ENCODE assay signal across 15 cellular contexts in the genomic region with DNA sequence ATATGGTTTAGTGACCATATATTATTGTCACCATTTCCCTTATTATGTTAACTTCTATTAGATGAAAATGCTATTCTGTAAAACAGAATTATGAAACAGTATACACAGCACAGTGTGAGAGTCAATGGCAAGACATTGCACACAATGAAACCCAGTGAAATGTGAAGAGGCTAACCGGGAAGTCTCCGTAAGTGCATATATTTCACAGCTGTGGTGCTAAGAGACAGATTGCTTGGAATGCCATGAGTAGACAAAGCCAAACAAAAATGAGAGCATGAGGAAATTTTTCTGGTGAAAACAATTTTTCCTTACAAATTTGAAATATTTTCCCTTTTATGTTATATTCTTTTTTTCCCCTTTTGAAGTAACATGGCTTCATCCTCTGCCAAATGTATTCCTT. TPM values are rescaled to one million over a fixed set of nuclear protein-coding genes. Genes with fewer than 3 reads are reported as not detected.
A peak's percentile ranks its signal among the peaks of the same experiment; 100 is the strongest.
DNase-seq lines count a peak whose midpoint lies in the region; ATAC-seq and TF ChIP-seq lines count a peak whose summit lies in the region.
"Had no signal": no experiment of that assay in that cellular context is flagged by ENCODE, and none has a peak within 500 bp of the region (broad histone marks: within the 10 kb centered on the region; RNA-seq: fewer than 3 reads in every experiment).

No MANE protein-coding gene starts in this region.

- H3K4me1 Mint-ChIP-seq in CD4-positive, CD25-positive, alpha-beta regulatory T cell = peaks cover 19 to 36% (median 27%) of the 10 kb centered on the region in 4 donors
- peaks cover 78% of the 10 kb centered on the region for H3K4me1 Mint-ChIP-seq in activated naive CD8-positive, alpha-beta T cell (ENCODE audit: low read depth)

- peaks cover 27% of the 10 kb centered on the region for H3K4me1 ChIP-seq in CD4-positive, CD25-positive, alpha-beta regulatory T cell (ENCODE audit: control insufficient read depth, insufficient read depth, low read length, poor library complexity, severe bottlenecking)
- H3K4me1 ChIP-seq in GM23248 (ENCODE audit: insufficient read depth) = peaks cover 29% of the 10 kb centered on the region
- peaks cover 0 to 11% (median 5%) of the 10 kb centered on the region in 3 donors for H3K4me1 ChIP-seq in esophagus squamous epithelium
- H3K4me1 ChIP-seq: Caco-2 had no signal

- no peak overlapping the region for H3K27ac ChIP-seq in CD4-positive, CD25-positive, alpha-beta regulatory T cell (ENCODE audit: insufficient read depth, low read length, poor library complexity, severe bottlenecking)
- peak overlapping the region; percentile 95 for H3K27ac ChIP-seq in GM23248
- H3K27ac ChIP-seq in esophagus squamous epithelium = no peak overlapping the region
- H3K27ac ChIP-seq: cardiac muscle cell, VCaP had no signal

- H3K9me2 ChIP-seq in GM23248 (ENCODE audit: insufficient read depth) = no peaks in the 10 kb centered on the region

- no peaks in the 10 kb centered on the region for H4K20me1 ChIP-seq in GM23248 (ENCODE audit: insufficient read depth)

- peak overlapping the region; percentile 44 to 92 (median 86) for H3K27ac Mint-ChIP-seq in CD4-positive, CD25-positive, alpha-beta regulatory T cell
- H3K27ac Mint-ChIP-seq in activated naive CD8-positive, alpha-beta T cell = peak overlapping the region; percentile 97

- in situ Hi-C loops in GM23248 (cut with MboI) = no loop called here

- H3K79me2 ChIP-seq in GM23248 (ENCODE audit: insufficient read depth) = no peaks in the 10 kb centered on the region

- H3K4me3 ChIP-seq in CD4-positive, CD25-positive, alpha-beta regulatory T cell (ENCODE audit: low read depth, low read length) = peak overlapping the region; percentile 88
- H3K4me3 ChIP-seq in GM23248 (peak overlapping the region; percentile 82), esophagus squamous epithelium (no peak overlapping the region)
- H3K4me3 ChIP-seq: cardiac muscle cell had no signal

- peak overlapping the region; percentile 86 for H3K9ac ChIP-seq in GM23248

- H3K4me2 ChIP-seq in GM23248 (ENCODE audit: unreplicated experiment) = peak overlapping the region; percentile 97

- peaks cover 43% of the 10 kb centered on the region for H3F3A ChIP-seq in GM23248 (ENCODE audit: insufficient read depth)

- intact Hi-C loops in esophagus squamous epithelium (cut with DNase I) = no loop called here

- no peak for TF ChIP-seq CTCF in esophagus squamous epithelium (IDR thresholded peaks at IDR 0.05)

- peak overlapping the region; percentile 79 for H2AFZ ChIP-seq in GM23248

- H3K36me3 ChIP-seq in CD4-positive, CD25-positive, alpha-beta regulatory T cell (ENCODE audit: control insufficient read depth, insufficient read depth, low read length) = no peaks in the 10 kb centered on the region
- H3K36me3 ChIP-seq in GM23248 (ENCODE audit: low read depth) = no peaks in the 10 kb centered on the region
- no peaks in the 10 kb centered on the region for H3K36me3 ChIP-seq in esophagus squamous epithelium
- H3K36me3 ChIP-seq: cardiac muscle cell, left lung had no signal

- no peaks in the 10 kb centered on the region for H3K9me3 ChIP-seq in CD4-positive, CD25-positive, alpha-beta regulatory T cell (ENCODE audit: control insufficient read depth in 2 of 2, low read length in 2 of 2)
- H3K9me3 ChIP-seq in GM23248 (ENCODE audit: low read depth) = no peaks in the 10 kb centered on the region
- H3K9me3 ChIP-seq in esophagus squamous epithelium = no peaks in the 10 kb centered on the region
- H3K9me3 ChIP-seq: Caco-2, left lung had no signal

- no peak for DNase-seq in CD4-positive, CD25-positive, alpha-beta regulatory T cell
- DNase-seq in GM23248 (peak; percentile 58), myocyte (ENCODE audit: low read depth) (peak; percentile 46), esophagus squamous epithelium (lab: John Stamatoyannopoulos, UW) (no peak), NCI-H226 (no peak)
- DNase-seq: Caco-2, left lung, NCI-H2029, NCI-H774, Right ventricle myocardium superior had no signal

- 28 to 29% methylated on average over 2 of the region's 2 CpGs for WGBS in GM23248 (ENCODE audit: low coverage in 1 of 2, low lambda C conversion rate in 2 of 2, missing lambda C conversion rate in 2 of 2), 2 experiments
- WGBS in esophagus squamous epithelium, 2 donors = 45 to 58% methylated on average over 2 of the region's 2 CpGs

- peaks cover 7% of the 10 kb centered on the region for H3K27me3 ChIP-seq in CD4-positive, CD25-positive, alpha-beta regulatory T cell (ENCODE audit: control insufficient read depth, insufficient read depth, low read length)
- H3K27me3 ChIP-seq in GM23248 (replicated peaks; ENCODE audit: insufficient read depth) = no peaks in the 10 kb centered on the region
- no peaks in the 10 kb centered on the region for H3K27me3 ChIP-seq in esophagus squamous epithelium
- H3K27me3 ChIP-seq: cardiac muscle cell, left lung had no signal

- peaks cover 0 to 2% (median 0%) of the 10 kb centered on the region in 7 donors for H3K9me3 Mint-ChIP-seq in CD4-positive, CD25-positive, alpha-beta regulatory T cell
- H3K9me3 Mint-ChIP-seq in activated naive CD8-positive, alpha-beta T cell (ENCODE audit: low read depth) = no peaks in the 10 kb centered on the region
- H3K9me3 Mint-ChIP-seq: IgD-negative memory B cell had no signal

- H3K27me3 Mint-ChIP-seq in CD4-positive, CD25-positive, alpha-beta regulatory T cell = peaks cover 55% of the 10 kb centered on the region
- H3K27me3 Mint-ChIP-seq in activated naive CD8-positive, alpha-beta T cell = no peaks in the 10 kb centered on the region

- no peaks in the 10 kb centered on the region for H3K36me3 Mint-ChIP-seq in CD4-positive, CD25-positive, alpha-beta regulatory T cell
- H3K36me3 Mint-ChIP-seq in activated naive CD8-positive, alpha-beta T cell = peaks cover 5% of the 10 kb centered on the region

- no peak for TF ChIP-seq POLR2A in esophagus squamous epithelium (IDR thresholded peaks at IDR 0.05)

- peak overlapping the region; percentile 48 to 92 (median 80) for H3K4me3 Mint-ChIP-seq in CD4-positive, CD25-positive, alpha-beta regulatory T cell
- peak overlapping the region; percentile 83 for H3K4me3 Mint-ChIP-seq in activated naive CD8-positive, alpha-beta T cell

- no peak for ATAC-seq in CD4-positive, CD25-positive, alpha-beta regulatory T cell (ENCODE audit: low read depth in 2 of 2)
- no peak for ATAC-seq in HG03175 (IDR thresholded peaks at IDR 0.05; ENCODE audit: unreplicated experiment)

RNA-seq across cellular contexts. Expression of a gene that starts 49.4 kb away (rescaled TPM):
- 91.4 TPM for total RNA-seq in CD4-positive, CD25-positive, alpha-beta regulatory T cell
- polyA plus RNA-seq in CD4-positive, CD25-positive, alpha-beta regulatory T cell = 10 to 100 TPM; 53.5 to 87.9 (median 71.9) TPM
- 20.3 and 25.4 TPM in 2 replicates for total RNA-seq in GM23248 (2014; rRNA removed; shearing (Covaris generic))
- 7.4 and 8.2 TPM in 2 replicates for polyA plus RNA-seq in GM23248 (2016; fragmentation: Nextera tagmentation; extraction: Ambion mirVana)
- total RNA-seq in myocyte = 69.5 and 89.0 TPM in 2 replicates
- polyA plus RNA-seq in myocyte (2012) = 26.4 TPM
- 10 to 100 TPM; 14.9 to 22.1 (median 15.7) TPM for total RNA-seq in esophagus squamous epithelium

Comparison
In these comparisons a context has a peak if more than half of its experiments do, and no peak if none do; other contexts are left out.
1. DNase-seq: peak in GM23248 (single experiment) and myocyte (single experiment); none in CD4-positive, CD25-positive, alpha-beta regulatory T cell (0 of 3), esophagus squamous epithelium (single experiment) and NCI-H226 (single experiment).
2. H3K4me3 ChIP-seq: peak in CD4-positive, CD25-positive, alpha-beta regulatory T cell (single experiment) and GM23248 (single experiment); none in esophagus squamous epithelium (0 of 4).